In the genomic region with DNA sequence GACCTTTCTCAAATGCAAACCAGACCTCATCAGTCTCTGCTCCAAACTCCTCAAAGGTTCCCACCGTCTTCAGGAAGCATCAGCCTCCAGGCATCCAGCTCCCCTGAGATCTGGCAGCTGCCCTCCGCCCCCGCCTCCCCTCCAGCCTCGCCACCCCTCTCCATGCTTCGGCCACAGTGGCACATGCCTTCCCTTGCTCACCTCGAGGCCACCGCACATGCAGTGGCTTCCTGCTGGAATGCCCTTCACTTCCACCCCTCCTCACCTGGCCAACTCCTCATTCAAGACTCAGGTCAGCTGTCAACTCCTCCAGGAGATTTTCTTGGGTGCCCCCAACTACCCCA, we compare ENCODE assay signal across 14 cellular contexts. TPM values are rescaled to one million over a fixed set of nuclear protein-coding genes. Genes with fewer than 3 reads are reported as not detected.
"Had no signal": no experiment of that assay in that cellular context is flagged by ENCODE, and none has a peak within 500 bp of the region (broad histone marks: within the 10 kb centered on the region; RNA-seq: fewer than 3 reads in every experiment).

No MANE protein-coding gene starts in this region.

- H3K27ac ChIP-seq: colonic mucosa, lower lobe of right lung had no signal

- H3K27me3 Mint-ChIP-seq: type B pancreatic cell had no signal

- DNase-seq: activated CD4-positive, alpha-beta T cell treated with anti-CD3 and anti-CD28 coated beads, Interleukin-2, amount 50 U/mL, for 1 hour; activated CD4-positive, CD25-positive, alpha-beta regulatory T cell; activated gamma-delta T cell treated with Interleukin-2 at 50 U/mL for 16 hours; activated naive CD8-positive, alpha-beta T cell treated with anti-CD3 and anti-CD28 coated beads for 36 hours; activated T-cell treated with anti-CD3 and anti-CD28 coated beads, Interleukin-2, amount 50 U/mL, for 1 hour; colonic mucosa; effector CD4-positive, alpha-beta T cell; lower lobe of right lung; naive B cell had no signal

- H3K27me3 ChIP-seq: colonic mucosa had no signal

- H3K4me3 Mint-ChIP-seq: activated naive CD8-positive, alpha-beta T cell treated with anti-CD3 and anti-CD28 coated beads for 36 hours; T-helper 1 cell treated with Interleukin-12 subunit alpha and Interleukin-12 subunit beta and Interleukin-4 antibody, amounts not matched to agents 30 μg/mL and 1 μg/mL, for 36 hours; type B pancreatic cell had no signal

- H3K4me1 ChIP-seq: colonic mucosa had no signal

- H3K36me3 Mint-ChIP-seq: type B pancreatic cell had no signal

- H3K27ac Mint-ChIP-seq: activated naive CD8-positive, alpha-beta T cell treated with anti-CD3 and anti-CD28 coated beads for 36 hours; T-helper 1 cell treated with Interleukin-12 subunit alpha and Interleukin-12 subunit beta and Interleukin-4 antibody, amounts not matched to agents 30 μg/mL and 1 μg/mL, for 36 hours; type B pancreatic cell had no signal

- H3K9me3 ChIP-seq: colonic mucosa had no signal

- H3K4me3 ChIP-seq: colonic mucosa, lower lobe of right lung had no signal

- H3K4me1 Mint-ChIP-seq: activated naive CD8-positive, alpha-beta T cell treated with anti-CD3 and anti-CD28 coated beads for 36 hours; naive B cell had no signal

- ATAC-seq: SK-N-SH treated with all-trans-retinoic acid at 6 μM for 48 hours had no signal

- H3K36me3 ChIP-seq: colonic mucosa, lower lobe of right lung had no signal

RNA-seq across cellular contexts. Expression of a gene that starts 13.4 kb away (rescaled TPM):
- total RNA-seq: activated naive CD8-positive, alpha-beta T cell treated with anti-CD3 and anti-CD28 coated beads for 36 hours had no signal

RNA-seq across cellular contexts. Expression of a gene that starts 56.8 kb away (rescaled TPM):
- total RNA-seq: activated naive CD8-positive, alpha-beta T cell treated with anti-CD3 and anti-CD28 coated beads for 36 hours; colonic mucosa; endothelial cell of umbilical vein; glomerular endothelial cell had no signal
